14 cellular contexts compared by ENCODE assay signal in the genomic region with DNA sequence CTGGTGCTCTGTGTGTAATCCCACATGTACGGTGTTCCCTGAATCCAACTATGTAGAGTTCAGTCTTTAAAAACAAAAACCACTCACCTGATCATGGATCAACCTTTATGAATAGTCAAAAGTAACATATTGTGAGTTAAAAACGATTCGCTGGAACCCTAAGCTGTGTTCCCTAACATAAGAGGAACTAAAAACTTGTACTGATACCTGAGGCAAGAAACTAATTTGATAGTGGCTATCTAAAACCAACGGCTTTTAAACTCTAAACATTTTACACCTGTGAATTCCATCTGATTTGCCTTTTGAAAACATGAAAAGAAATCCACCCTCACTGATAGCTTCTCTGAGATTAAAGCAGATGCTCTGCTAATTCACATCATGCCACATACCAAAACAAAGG.
DNase-seq lines count a peak whose midpoint lies in the region; ATAC-seq lines count a peak whose summit lies in the region.
"Had no signal": no experiment of that assay in that cellular context is flagged by ENCODE, and none has a peak within 500 bp of the region (broad histone marks: within the 10 kb centered on the region; RNA-seq: fewer than 3 reads in every experiment).

No MANE protein-coding gene starts in this region.

- no peaks in the 10 kb centered on the region for H3K9me3 Mint-ChIP-seq in memory B cell
- H3K9me3 Mint-ChIP-seq: neural progenitor cell, T-cell had no signal

- no peaks in the 10 kb centered on the region for H3K27me3 Mint-ChIP-seq in memory B cell
- H3K27me3 Mint-ChIP-seq: T-cell had no signal

- peaks cover 16% of the 10 kb centered on the region for H3K4me1 Mint-ChIP-seq in memory B cell
- H3K4me1 Mint-ChIP-seq: neural progenitor cell had no signal

- DNase-seq in memory B cell (ENCODE audit: low spot score in 2 of 2) (no peak), cerebellar nuclear complex (lab: John Stamatoyannopoulos, UW) (no peak), amygdala (lab: John Stamatoyannopoulos, UW) (no peak)
- DNase-seq: activated CD8-positive, alpha-beta memory T cell treated with anti-CD3 and anti-CD28 coated beads for 24 hours; effector CD4-positive, alpha-beta T cell; glutamatergic neuron; left colon; NCI-H2081; T-cell had no signal

- ATAC-seq in GM18907 (IDR thresholded peaks at IDR 0.05; ENCODE audit: unreplicated experiment), result peak; percentile 48
- ATAC-seq in GM21619 (IDR thresholded peaks at IDR 0.05; ENCODE audit: unreplicated experiment), result peak; percentile 43
- peak; percentile 49 for ATAC-seq in HG03175 (IDR thresholded peaks at IDR 0.05; ENCODE audit: unreplicated experiment)
- ATAC-seq in memory B cell (ENCODE audit: low read depth), result peak; percentile 53
- ATAC-seq in GM21576 (IDR thresholded peaks at IDR 0.05; ENCODE audit: unreplicated experiment), result no peak
- ATAC-seq: left colon had no signal

- H3K27ac Mint-ChIP-seq in memory B cell, result peak overlapping the region; percentile 62
- H3K27ac Mint-ChIP-seq: neural progenitor cell, T-cell had no signal

- H3K4me3 Mint-ChIP-seq in memory B cell, result peak overlapping the region; percentile 12
- H3K4me3 Mint-ChIP-seq: neural progenitor cell, T-cell had no signal

- no peaks in the 10 kb centered on the region for H3K36me3 Mint-ChIP-seq in memory B cell
- H3K36me3 Mint-ChIP-seq: T-cell had no signal
